1 cellular context compared by ENCODE assay signal in genomic region chr5:77985247-77985646, GRCh38.
TF ChIP-seq lines count a peak whose summit lies in the region.

No MANE protein-coding gene starts in this region.

TF ChIP-seq in HepG2, 621 proteins besides CTCF, POLR2A, EP300 and RAD21 (continued from another document):
- TF ChIP-seq, protein P1, sequence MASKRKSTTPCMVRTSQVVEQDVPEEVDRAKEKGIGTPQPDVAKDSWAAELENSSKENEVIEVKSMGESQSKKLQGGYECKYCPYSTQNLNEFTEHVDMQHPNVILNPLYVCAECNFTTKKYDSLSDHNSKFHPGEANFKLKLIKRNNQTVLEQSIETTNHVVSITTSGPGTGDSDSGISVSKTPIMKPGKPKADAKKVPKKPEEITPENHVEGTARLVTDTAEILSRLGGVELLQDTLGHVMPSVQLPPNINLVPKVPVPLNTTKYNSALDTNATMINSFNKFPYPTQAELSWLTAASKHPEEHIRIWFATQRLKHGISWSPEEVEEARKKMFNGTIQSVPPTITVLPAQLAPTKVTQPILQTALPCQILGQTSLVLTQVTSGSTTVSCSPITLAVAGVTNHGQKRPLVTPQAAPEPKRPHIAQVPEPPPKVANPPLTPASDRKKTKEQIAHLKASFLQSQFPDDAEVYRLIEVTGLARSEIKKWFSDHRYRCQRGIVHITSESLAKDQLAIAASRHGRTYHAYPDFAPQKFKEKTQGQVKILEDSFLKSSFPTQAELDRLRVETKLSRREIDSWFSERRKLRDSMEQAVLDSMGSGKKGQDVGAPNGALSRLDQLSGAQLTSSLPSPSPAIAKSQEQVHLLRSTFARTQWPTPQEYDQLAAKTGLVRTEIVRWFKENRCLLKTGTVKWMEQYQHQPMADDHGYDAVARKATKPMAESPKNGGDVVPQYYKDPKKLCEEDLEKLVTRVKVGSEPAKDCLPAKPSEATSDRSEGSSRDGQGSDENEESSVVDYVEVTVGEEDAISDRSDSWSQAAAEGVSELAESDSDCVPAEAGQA (IDR thresholded peaks at IDR 0.05; ENCODE audit: low read depth) = no peak
- TF ChIP-seq, protein P1 (CRISPR knock-in tag; IDR thresholded peaks at IDR 0.05; ENCODE audit: borderline replicate concordance) = no peak
- TF ChIP-seq MED8 (CRISPR knock-in tag; IDR thresholded peaks at IDR 0.05; ENCODE audit: insufficient replicate concordance) (no peak), TBL1XR1 (IDR thresholded peaks at IDR 0.05; ENCODE audit: borderline replicate concordance, low read length, partially characterized antibody) (no peak), ZNF460 (CRISPR knock-in tag; IDR thresholded peaks at IDR 0.05; ENCODE audit: borderline replicate concordance) (no peak), HDAC1 (CRISPR knock-in tag; IDR thresholded peaks at IDR 0.05) (no peak), ZNF101 (CRISPR knock-in tag; IDR thresholded peaks at IDR 0.05; ENCODE audit: borderline replicate concordance, low read depth) (no peak), DR1 (CRISPR knock-in tag; IDR thresholded peaks at IDR 0.05) (no peak)
TF ChIP-seq in HepG2: peak in this region for 0.
